Comparison of ENCODE assay signal across 11 cellular contexts in genomic region chr22:37425800-37426531, GRCh38. TPM values are rescaled to one million over a fixed set of nuclear protein-coding genes. Genes with fewer than 3 reads are reported as not detected.
A peak's percentile ranks its signal among the peaks of the same experiment; 100 is the strongest.
DNase-seq lines count a peak whose midpoint lies in the region; ATAC-seq and TF ChIP-seq lines count a peak whose summit lies in the region.
"Had no signal": no experiment of that assay in that cellular context is flagged by ENCODE, and none has a peak within 500 bp of the region (broad histone marks: within the 10 kb centered on the region; RNA-seq: fewer than 3 reads in every experiment).

No MANE protein-coding gene starts in this region.

- H3K36me3 Mint-ChIP-seq in nephron (ENCODE audit: low read depth) = no peaks in the 10 kb centered on the region
- no peaks in the 10 kb centered on the region for H3K36me3 Mint-ChIP-seq in activated T-cell treated with anti-CD3 and anti-CD28 coated beads, Interleukin-2, amount 50 U/mL, for 72 hours (ENCODE audit: insufficient read depth in 2 of 2)
- H3K36me3 Mint-ChIP-seq: stimulated activated memory B cell treated with anti-CD40 and anti-IgM and Interleukin-4, amounts not matched to agents 10 μg/mL and 1 μg/mL and 100 μg/mL, for 72 hours had no signal

- peaks cover 0 to 74% (median 18%) of the 10 kb centered on the region in 45 donors for H3K27me3 ChIP-seq in dorsolateral prefrontal cortex
- H3K27me3 ChIP-seq in colonic mucosa = peaks cover 41% of the 10 kb centered on the region

- in situ Hi-C loops in Caki2 (cut with HindIII; ENCODE audit: low pct_unique_long_range_greater_than_20kb, low sequenced_read_pairs) = no loop called here

- no peak overlapping the region for H3K9ac ChIP-seq in colonic mucosa (ENCODE audit: low read depth in 2 of 2, low read length in 2 of 2)

- ATAC-seq in GM21515 (IDR thresholded peaks at IDR 0.05; ENCODE audit: unreplicated experiment) (no peak), GM18511 (IDR thresholded peaks at IDR 0.05; ENCODE audit: unreplicated experiment) (no peak)
- ATAC-seq in activated T-cell treated with anti-CD3 and anti-CD28 coated beads, Interleukin-2, amount 50 U/mL, for 72 hours (replicated peaks in 1 of 2) = no peak

- H3K9me3 Mint-ChIP-seq in nephron = no peaks in the 10 kb centered on the region
- H3K9me3 Mint-ChIP-seq in activated T-cell treated with anti-CD3 and anti-CD28 coated beads, Interleukin-2, amount 50 U/mL, for 72 hours = no peaks in the 10 kb centered on the region
- H3K9me3 Mint-ChIP-seq: stimulated activated memory B cell treated with anti-CD40 and anti-IgM and Interleukin-4, amounts not matched to agents 10 μg/mL and 1 μg/mL and 100 μg/mL, for 72 hours had no signal

- H3K27ac ChIP-seq in dorsolateral prefrontal cortex = peak overlapping the region in 32 of 59 donors; percentile 7 to 88 (median 60)
- no peak overlapping the region for H3K27ac ChIP-seq in colonic mucosa

- H3K4me1 Mint-ChIP-seq in nephron = peaks cover 30% of the 10 kb centered on the region
- peaks cover 21% of the 10 kb centered on the region for H3K4me1 Mint-ChIP-seq in activated T-cell treated with anti-CD3 and anti-CD28 coated beads, Interleukin-2, amount 50 U/mL, for 72 hours (ENCODE audit: low read depth)

- H3K27me3 Mint-ChIP-seq in nephron (ENCODE audit: low read depth) = peaks cover 79% of the 10 kb centered on the region
- peaks cover 65% of the 10 kb centered on the region for H3K27me3 Mint-ChIP-seq in activated T-cell treated with anti-CD3 and anti-CD28 coated beads, Interleukin-2, amount 50 U/mL, for 72 hours (ENCODE audit: low read depth)

- intact Hi-C loops in dorsolateral prefrontal cortex (cut with DNase I) = loop anchor here (10.0 kb wide), 1 partner anchor 101 kb away; no protein-coding TSS in a partner anchor
- intact Hi-C loops in colonic mucosa (cut with DNase I) = no loop called here

- H3K9me3 ChIP-seq in colonic mucosa = no peaks in the 10 kb centered on the region

- peak overlapping the region in 1 of 3 experiments; percentile 31 for H3K27ac Mint-ChIP-seq in nephron
- no peak overlapping the region for H3K27ac Mint-ChIP-seq in activated T-cell treated with anti-CD3 and anti-CD28 coated beads, Interleukin-2, amount 50 U/mL, for 72 hours
- H3K27ac Mint-ChIP-seq: stimulated activated memory B cell treated with anti-CD40 and anti-IgM and Interleukin-4, amounts not matched to agents 10 μg/mL and 1 μg/mL and 100 μg/mL, for 72 hours had no signal

- TF ChIP-seq CTCF in dorsolateral prefrontal cortex (IDR thresholded peaks at IDR 0.05 in 54 of 56, conservative IDR thresholded peaks at IDR 0.05 in 2 of 56; ENCODE audit: low read depth in 1 of 56, partially characterized antibody in 56 of 56) = no peak
- no peak for TF ChIP-seq CTCF in nephron (IDR thresholded peaks at IDR 0.05; ENCODE audit: unreplicated experiment in 3 of 3)
- no peak for TF ChIP-seq CTCF in colonic mucosa (IDR thresholded peaks at IDR 0.05)

- peak overlapping the region; percentile 22 to 77 (median 59) for H3K4me3 ChIP-seq in dorsolateral prefrontal cortex
- no peak overlapping the region for H3K4me3 ChIP-seq in colonic mucosa

- H3K4me3 Mint-ChIP-seq in nephron = peak overlapping the region; percentile 77 to 88 (median 81)
- peak overlapping the region in 1 of 2 donors; percentile 58 for H3K4me3 Mint-ChIP-seq in activated T-cell treated with anti-CD3 and anti-CD28 coated beads, Interleukin-2, amount 50 U/mL, for 72 hours

- no peaks in the 10 kb centered on the region for H3K4me1 ChIP-seq in colonic mucosa

- DNase-seq in Caki2 (ENCODE audit: low read depth) = peak; percentile 25
- DNase-seq in NCI-H146 (lab: John Stamatoyannopoulos, UW) = peak; percentile 59
- DNase-seq in dorsolateral prefrontal cortex = no peak
- DNase-seq in colonic mucosa = no peak
- DNase-seq in activated T-cell treated with anti-CD3 and anti-CD28 coated beads, Interleukin-2, amount 50 U/mL, for 72 hours = no peak
- DNase-seq: activated CD4-positive, alpha-beta T cell treated with anti-CD3 and anti-CD28 coated beads for 4 hours; effector CD8-positive, alpha-beta T cell had no signal

- H3K36me3 ChIP-seq in colonic mucosa = no peaks in the 10 kb centered on the region

RNA-seq across cellular contexts. Expression of gene ELFN2, which starts 1.3 kb away (rescaled TPM):
- total RNA-seq in Caki2 (2014; rRNA removed; shearing (Covaris generic); ENCODE audit: low replicate concordance) = 10.2 and 12.9 TPM in 2 replicates
- 10 to 100 TPM; 22.8 to 99.1 (median 67.0) TPM for total RNA-seq in dorsolateral prefrontal cortex
- under 1 TPM; 0.07 to 0.21 TPM for total RNA-seq in colonic mucosa
- under 1 TPM; 0.58 to 0.62 TPM for total RNA-seq in activated T-cell treated with anti-CD3 and anti-CD28 coated beads, Interleukin-2, amount 50 U/mL, for 72 hours

Comparison
In these comparisons a context has a peak if more than half of its experiments do, and no peak if none do; other contexts are left out.
1. DNase-seq: peak in Caki2 (single experiment) and NCI-H146 (single experiment); none in dorsolateral prefrontal cortex (0 of 10), colonic mucosa (single experiment) and activated T-cell treated with anti-CD3 and anti-CD28 coated beads, Interleukin-2, amount 50 U/mL, for 72 hours (0 of 2).